In genomic region chr16:4379001-4379688, GRCh38 we compare ENCODE assay signal across 19 cellular contexts. TPM values are rescaled to one million over a fixed set of nuclear protein-coding genes. Genes with fewer than 3 reads are reported as not detected.
DNase-seq lines count a peak whose midpoint lies in the region; ATAC-seq and TF ChIP-seq lines count a peak whose summit lies in the region.
"Had no signal": no experiment of that assay in that cellular context is flagged by ENCODE, and none has a peak within 500 bp of the region (broad histone marks: within the 10 kb centered on the region; RNA-seq: fewer than 3 reads in every experiment).

No MANE protein-coding gene starts in this region.

- H3K27ac Mint-ChIP-seq in Calu3 (ENCODE audit: unreplicated experiment), result no peak overlapping the region
- H3K27ac Mint-ChIP-seq: activated T-helper 17 cell treated with anti-CD3 and anti-CD28 coated beads, Interleukin-2, amount 50 U/mL, for 72 hours had no signal

- H3K79me2 ChIP-seq in hepatocyte, result peaks cover 41% of the 10 kb centered on the region

- H4K20me1 ChIP-seq in hepatocyte (ENCODE audit: insufficient read depth, poor library complexity, severe bottlenecking), result peaks cover 27% of the 10 kb centered on the region

- H3K27ac ChIP-seq in RWPE1, result peak overlapping the region; percentile 99
- H3K27ac ChIP-seq in right atrium auricular region, result peak overlapping the region; percentile 89 to 93
- H3K27ac ChIP-seq in stomach, result peak overlapping the region in 4 of 5 donors; percentile 27 to 93 (median 88)
- no peak overlapping the region for H3K27ac ChIP-seq in hepatocyte
- H3K27ac ChIP-seq: SJSA1 had no signal

- POLR2A ChIA-PET in RWPE1 (lab: Yijun Ruan, JAX; ENCODE audit: low non-redundant PET), result no interaction called here

- no peak for TF ChIP-seq POLR2A in stomach (IDR thresholded peaks at IDR 0.05)

- intact Hi-C loops in Calu3 (cut with micrococcal nuclease; ENCODE audit: unreplicated experiment), result no loop called here
- intact Hi-C loops in stomach (cut with DNase I; ENCODE audit: low total_unique reads), result no loop called here

- H3K4me1 ChIP-seq in right atrium auricular region (peaks cover 0 to 65% of the 10 kb centered on the region in 2 donors), stomach (peaks cover 50 to 79% (median 63%) of the 10 kb centered on the region in 4 donors), hepatocyte (ENCODE audit: insufficient read depth) (peaks cover 34% of the 10 kb centered on the region)

- peaks cover 77% of the 10 kb centered on the region for H3K36me3 Mint-ChIP-seq in Calu3 (ENCODE audit: insufficient read depth, unreplicated experiment)

- H3K4me2 ChIP-seq in hepatocyte, result no peak overlapping the region

- CTCF ChIA-PET in Calu3 (lab: Charles Lee) (interaction anchor here (0.6 to 1.7 kb wide), 5 partner anchors 10 to 183 kb away, joined by 3 to 4 read pairs (median 4); partner anchors contain the start of gene CORO7), RWPE1 (lab: Yijun Ruan, JAX) (interaction anchor here (0.5 to 5.5 kb wide), 4 partner anchors 20 to 745 kb away, joined by 3 to 22 read pairs (median 7); no protein-coding TSS in a partner anchor)

- H3K36me3 ChIP-seq in right atrium auricular region, result peaks cover 25% of the 10 kb centered on the region
- peaks cover 30 to 47% (median 42%) of the 10 kb centered on the region in 4 donors for H3K36me3 ChIP-seq in stomach
- H3K36me3 ChIP-seq in hepatocyte (replicated peaks; ENCODE audit: insufficient read depth, low read depth), result no peaks in the 10 kb centered on the region

- H3K4me3 ChIP-seq in right atrium auricular region (no peak overlapping the region), stomach (no peak overlapping the region), hepatocyte (no peak overlapping the region)
- H3K4me3 ChIP-seq: heart right ventricle, SJSA1 had no signal

- DNase-seq in Calu3, result peak; percentile 38
- DNase-seq in RWPE1 (ENCODE audit: low spot score), result no peak
- DNase-seq in right atrium auricular region (ENCODE audit: low spot score), result no peak
- no peak for DNase-seq in stomach
- DNase-seq in hepatocyte (ENCODE audit: low spot score), result no peak
- no peak for DNase-seq in NCI-H1092 treated with DMSO at 0.1 percent for 48 hours (lab: John Stamatoyannopoulos, UW)
- no peak for DNase-seq in activated CD4-positive, alpha-beta T cell treated with anti-CD3 and anti-CD28 coated beads, Interleukin-2, amount 50 U/mL, for 48 hours
- DNase-seq: DND-41; HCEC 1CT; KG1; NCI-H2029 treated with DMSO at 0.1 percent for 48 hours; NCI-H526 treated with DMSO at 0.1 percent for 48 hours; OCI-M1; stimulated activated CD4-positive, alpha-beta T cell treated with anti-CD3 and anti-CD28 coated beads, Interleukin-15, amount 100 ng/mL, for 24 hours had no signal

- H3K4me3 Mint-ChIP-seq in Calu3 (ENCODE audit: low read depth, unreplicated experiment), result no peak overlapping the region
- H3K4me3 Mint-ChIP-seq: activated T-helper 17 cell treated with anti-CD3 and anti-CD28 coated beads, Interleukin-2, amount 50 U/mL, for 72 hours; stimulated activated effector memory CD8-positive, alpha-beta T cell treated with anti-CD3 and anti-CD28 coated beads, Interleukin-12 subunit alpha, Interleukin-12 subunit beta, amount 100 ng/mL, for 72 hours had no signal

- WGBS in stomach, 5 donors, result 68 to 84% (median 78%) methylated on average over 6 to 21 of the region's 21 CpGs
- 95% methylated on average over 21 of the region's 21 CpGs for WGBS in hepatocyte (ENCODE audit: low lambda C conversion rate, missing lambda C conversion rate)

- no peak overlapping the region for H2AFZ ChIP-seq in hepatocyte

- no peaks in the 10 kb centered on the region for H3K27me3 Mint-ChIP-seq in Calu3 (ENCODE audit: unreplicated experiment)
- H3K27me3 Mint-ChIP-seq: activated T-helper 17 cell treated with anti-CD3 and anti-CD28 coated beads, Interleukin-2, amount 50 U/mL, for 72 hours had no signal

- ATAC-seq in GM21717 (IDR thresholded peaks at IDR 0.05; ENCODE audit: unreplicated experiment), result no peak
- ATAC-seq: activated T-helper 17 cell treated with anti-CD3 and anti-CD28 coated beads, Interleukin-2, amount 50 U/mL, for 72 hours; stimulated activated effector memory CD8-positive, alpha-beta T cell treated with anti-CD3 and anti-CD28 coated beads, Interleukin-12 subunit alpha, Interleukin-12 subunit beta, amount 100 ng/mL, for 72 hours had no signal

- BruUV-seq in Calu3 (replicated peaks; lab: Mats Ljungman, UMichigan), result no TSS peak

- H3K9me3 ChIP-seq in right atrium auricular region (no peaks in the 10 kb centered on the region), stomach (no peaks in the 10 kb centered on the region), hepatocyte (ENCODE audit: low read depth) (no peaks in the 10 kb centered on the region)
- H3K9me3 ChIP-seq: heart right ventricle, SJSA1 had no signal

- TF ChIP-seq CTCF in Calu3 (IDR thresholded peaks at IDR 0.05; ENCODE audit: unreplicated experiment) (no peak), RWPE1 (conservative IDR thresholded peaks at IDR 0.05; ENCODE audit: low read depth) (no peak), right atrium auricular region (IDR thresholded peaks at IDR 0.05) (no peak), stomach (IDR thresholded peaks at IDR 0.05) (no peak), hepatocyte (IDR thresholded peaks at IDR 0.05; ENCODE audit: poor library complexity) (no peak)

- H3K27me3 ChIP-seq in right atrium auricular region, result no peaks in the 10 kb centered on the region
- no peaks in the 10 kb centered on the region for H3K27me3 ChIP-seq in stomach
- no peaks in the 10 kb centered on the region for H3K27me3 ChIP-seq in hepatocyte
- H3K27me3 ChIP-seq: heart right ventricle, SJSA1 had no signal

- peaks cover 45% of the 10 kb centered on the region for H3K4me1 Mint-ChIP-seq in Calu3 (ENCODE audit: low read depth, unreplicated experiment)
- H3K4me1 Mint-ChIP-seq: activated T-helper 17 cell treated with anti-CD3 and anti-CD28 coated beads, Interleukin-2, amount 50 U/mL, for 72 hours had no signal

- TF ChIP-seq EP300 in stomach (IDR thresholded peaks at IDR 0.05), result no peak

- H3K9me2 ChIP-seq in hepatocyte (replicated peaks; ENCODE audit: insufficient read depth), result no peaks in the 10 kb centered on the region

- no peaks in the 10 kb centered on the region for H3K9me3 Mint-ChIP-seq in Calu3 (ENCODE audit: low read depth, unreplicated experiment)
- H3K9me3 Mint-ChIP-seq: activated T-helper 17 cell treated with anti-CD3 and anti-CD28 coated beads, Interleukin-2, amount 50 U/mL, for 72 hours; stimulated activated effector memory CD8-positive, alpha-beta T cell treated with anti-CD3 and anti-CD28 coated beads, Interleukin-12 subunit alpha, Interleukin-12 subunit beta, amount 100 ng/mL, for 72 hours had no signal

RNA-seq across cellular contexts. Expression of gene VASN, which starts 7.5 kb away (rescaled TPM):
- total RNA-seq in Calu3 (2022), result 18.1 and 22.4 TPM in 2 replicates
- total RNA-seq in right atrium auricular region, result 10 to 100 TPM; 17.9 to 39.0 TPM
- total RNA-seq in stomach, result 10 to 100 TPM; 10.5 to 25.6 (median 11.6) TPM
- polyA plus RNA-seq in stomach, result 1 to 10 TPM; 3.7 to 7.2 (median 5.1) TPM
- 10.0 and 12.1 TPM in 2 replicates for total RNA-seq in hepatocyte
- polyA plus RNA-seq in hepatocyte, result 55.9 and 64.2 TPM in 2 replicates

RNA-seq across cellular contexts. Expression of gene PAM16, which starts 28.0 kb away (rescaled TPM):
- total RNA-seq in Calu3 (2022) (72.7 and 85.3 TPM in 2 replicates), right atrium auricular region (10 to 100 TPM; 54.6 to 85.7 TPM), stomach (100 to 1,000 TPM in 1 of 5 donors, 10 to 100 TPM in 3, 1 to 10 TPM in 1; 4.7 to 218 (median 28.1) TPM), hepatocyte (33.0 and 35.0 TPM in 2 replicates)
- polyA plus RNA-seq in stomach (100 to 1,000 TPM in 2 of 3 donors, 10 to 100 TPM in 1; 54.4 to 117 (median 104) TPM), hepatocyte (57.7 and 70.4 TPM in 2 replicates)

RNA-seq across cellular contexts. Expression of gene CORO7, which starts 37.3 kb away (rescaled TPM):
- total RNA-seq in Calu3 (2022) (49.7 and 51.0 TPM in 2 replicates), right atrium auricular region (10 to 100 TPM; 10.3 TPM), stomach (100 to 1,000 TPM in 2 of 5 donors, 10 to 100 TPM in 3; 12.5 to 173 (median 57.2) TPM), hepatocyte (13.9 and 18.2 TPM in 2 replicates)
- polyA plus RNA-seq in stomach (10 to 100 TPM; 12.6 to 14.2 (median 13.6) TPM), hepatocyte (33.3 and 34.4 TPM in 2 replicates)

RNA-seq across cellular contexts. Expression of gene DNAJA3, which starts 46.5 kb away (rescaled TPM):
- 93.1 and 99.2 TPM in 2 replicates for total RNA-seq in Calu3 (2022)
- 10 to 100 TPM; 47.6 to 50.5 TPM for total RNA-seq in right atrium auricular region
- total RNA-seq in stomach, result 10 to 100 TPM; 26.8 to 53.0 (median 39.1) TPM
- 10 to 100 TPM; 18.8 to 28.0 (median 24.5) TPM for polyA plus RNA-seq in stomach
- total RNA-seq in hepatocyte, result 55.3 and 59.2 TPM in 2 replicates
- 51.2 and 58.8 TPM in 2 replicates for polyA plus RNA-seq in hepatocyte
